Comparison of ENCODE assay signal across 8 cellular contexts in genomic region chr5:138491284-138491648, GRCh38. TPM values are rescaled to one million over a fixed set of nuclear protein-coding genes. Genes with fewer than 3 reads are reported as not detected.
DNase-seq lines count a peak whose midpoint lies in the region; ATAC-seq and TF ChIP-seq lines count a peak whose summit lies in the region.

No MANE protein-coding gene starts in this region.

- TF ChIP-seq CTCF in ovary (IDR thresholded peaks at IDR 0.05) = no peak

- peak overlapping the region; percentile 43 for H3K4me3 ChIP-seq in ovary

- no peak for TF ChIP-seq EP300 in ovary (IDR thresholded peaks at IDR 0.05)

- H3K27me3 ChIP-seq in ovary = no peaks in the 10 kb centered on the region

- H3K27ac ChIP-seq in epithelial cell of prostate (peak overlapping the region; percentile 35), ovary (no peak overlapping the region)

- peak; percentile 3 for DNase-seq in DMS79 treated with DMSO at 0.1 percent for 48 hours (lab: John Stamatoyannopoulos, UW)
- peak; percentile 50 for DNase-seq in NCI-H69 (lab: John Stamatoyannopoulos, UW)
- DNase-seq in epithelial cell of prostate (ENCODE audit: low read depth, low spot score) = no peak
- DNase-seq in ovary = peak in 2 of 5 donors; percentile 38 to 39
- no peak for DNase-seq in DMS153 treated with DMSO at 0.1 percent for 48 hours (lab: John Stamatoyannopoulos, UW; ENCODE audit: unreplicated experiment)
- DNase-seq in iPS-NIHi11 (ENCODE audit: low spot score) = no peak

- peaks cover 15% of the 10 kb centered on the region for H3K4me1 ChIP-seq in ovary (ENCODE audit: insufficient read depth)

- no peaks in the 10 kb centered on the region for H3K9me3 ChIP-seq in ovary

- intact Hi-C loops in ovary (cut with DNase I) = loop anchor here in 2 of 4 donors (2.0 to 10.0 kb wide), 2 partner anchors 28 to 736 kb away; partner anchors contain the start of gene HNRNPA0 (in 1 of the 2)

- 51 to 59% (median 55%) methylated on average over 11 of the region's 11 CpGs for WGBS in ovary, 3 donors

- no peak for ATAC-seq in GM21529 (IDR thresholded peaks at IDR 0.05; ENCODE audit: unreplicated experiment)
- ATAC-seq in HG03469 (IDR thresholded peaks at IDR 0.05; ENCODE audit: unreplicated experiment) = no peak

- no peaks in the 10 kb centered on the region for H3K36me3 ChIP-seq in ovary

- no peak for TF ChIP-seq POLR2A in ovary (IDR thresholded peaks at IDR 0.05)

RNA-seq across cellular contexts. Expression of gene EGR1, which starts 26.0 kb away (rescaled TPM):
- 100 to 1,000 TPM in 4 of 7 donors, 10 to 100 TPM in 3; 72.7 to 346 (median 123) TPM for total RNA-seq in ovary
- polyA plus RNA-seq in ovary = 100 to 1,000 TPM in 1 of 2 donors, 10 to 100 TPM in 1; 60.4 to 361 TPM

RNA-seq across cellular contexts. Expression of gene ETF1, which starts 51.8 kb away (rescaled TPM):
- 100 to 1,000 TPM in 1 of 7 donors, 10 to 100 TPM in 6; 41.3 to 106 (median 68.3) TPM for total RNA-seq in ovary
- polyA plus RNA-seq in ovary = 10 to 100 TPM; 29.3 to 70.0 TPM

RNA-seq across cellular contexts. Expression of gene REEP2, which starts 52.4 kb away (rescaled TPM):
- total RNA-seq in ovary = 10 to 100 TPM in 1 of 7 donors, 1 to 10 TPM in 6; 3.5 to 11.4 (median 5.7) TPM
- polyA plus RNA-seq in ovary = 1 to 10 TPM; 3.5 to 8.0 TPM

Comparison
In these comparisons a context has a peak if more than half of its experiments do, and no peak if none do; other contexts are left out.
1. DNase-seq: peak in DMS79 treated with DMSO at 0.1 percent for 48 hours (single experiment) and NCI-H69 (single experiment); none in epithelial cell of prostate (single experiment), DMS153 treated with DMSO at 0.1 percent for 48 hours (single experiment) and iPS-NIHi11 (single experiment).